In the genomic region with DNA sequence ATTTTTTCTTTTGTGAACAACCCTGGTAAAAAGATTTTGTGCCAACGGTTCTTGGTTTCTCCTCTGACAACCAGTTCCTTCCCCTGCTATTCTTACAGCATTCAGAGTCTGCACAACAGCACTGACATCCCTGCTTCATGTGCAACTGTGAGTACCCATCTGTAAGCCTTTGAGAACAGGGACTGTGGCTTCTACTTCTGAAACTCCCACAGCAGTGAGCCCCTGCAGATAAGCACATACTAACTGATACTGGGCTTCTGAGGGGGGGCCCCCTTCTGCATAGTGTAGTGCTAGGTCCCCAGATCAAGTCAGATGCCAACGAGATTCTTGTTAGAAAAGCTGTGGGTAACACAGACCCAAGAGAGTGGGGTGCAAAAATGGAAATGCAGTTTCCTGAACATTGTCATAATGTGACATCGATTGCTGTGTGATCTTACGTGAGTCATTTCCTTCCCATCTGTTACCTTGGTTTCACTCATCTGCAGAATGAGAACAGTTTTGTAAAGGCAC, we compare ENCODE assay signal across 8 cellular contexts. TPM values are rescaled to one million over a fixed set of nuclear protein-coding genes. Genes with fewer than 3 reads are reported as not detected.
A peak's percentile ranks its signal among the peaks of the same experiment; 100 is the strongest.
DNase-seq lines count a peak whose midpoint lies in the region; ATAC-seq lines count a peak whose summit lies in the region.

No MANE protein-coding gene starts in this region.

- peaks cover 2% of the 10 kb centered on the region for H3K27me3 Mint-ChIP-seq in activated CD4-positive, alpha-beta T cell treated with anti-CD3 and anti-CD28 coated beads for 36 hours

- peak; percentile 82 for ATAC-seq in HG03342 (IDR thresholded peaks at IDR 0.05; ENCODE audit: unreplicated experiment)
- peak; percentile 95 for ATAC-seq in activated CD4-positive, alpha-beta T cell treated with anti-CD3 and anti-CD28 coated beads for 36 hours
- no peak for ATAC-seq in sciatic nerve

- peak overlapping the region; percentile 92 for H3K27ac Mint-ChIP-seq in activated CD4-positive, alpha-beta T cell treated with anti-CD3 and anti-CD28 coated beads for 36 hours

- CTCF ChIA-PET in activated CD4-positive, alpha-beta T cell treated with anti-CD3 and anti-CD28 coated beads for 36 hours (lab: Charles Lee) = interaction anchor here (0.8 to 3.3 kb wide), 7 partner anchors 11 to 142 kb away, joined by 3 to 19 read pairs (median 3); no protein-coding TSS in a partner anchor

- no peaks in the 10 kb centered on the region for H3K36me3 Mint-ChIP-seq in activated CD4-positive, alpha-beta T cell treated with anti-CD3 and anti-CD28 coated beads for 36 hours (ENCODE audit: low read depth)

- POLR2A ChIA-PET in activated CD4-positive, alpha-beta T cell treated with anti-CD3 and anti-CD28 coated beads for 36 hours (lab: Charles Lee) = interaction anchor here (0.6 to 1.7 kb wide), 4 partner anchors 15 to 300 kb away, joined by 3 to 10 read pairs (median 4); a partner anchor contains a TSS

- peak; percentile 32 for DNase-seq in NK-92 treated with Interleukin-12 subunit alpha and Interleukin-12 subunit beta, amount 100 ng/mL, for 24 hours (lab: John Stamatoyannopoulos, UW)
- DNase-seq in NK-92 (lab: John Stamatoyannopoulos, UW; ENCODE audit: unreplicated experiment) (no peak), kidney tubule cell (ENCODE audit: low spot score) (peak; percentile 21), sciatic nerve (ENCODE audit: low spot score) (no peak), COLO668 (lab: John Stamatoyannopoulos, UW; ENCODE audit: unreplicated experiment) (no peak), head of caudate nucleus (no peak)
- peak; percentile 90 for DNase-seq in activated CD4-positive, alpha-beta T cell treated with anti-CD3 and anti-CD28 coated beads for 36 hours

- H3K4me3 Mint-ChIP-seq in activated CD4-positive, alpha-beta T cell treated with anti-CD3 and anti-CD28 coated beads for 36 hours = peak overlapping the region; percentile 59

- intact Hi-C loops in activated CD4-positive, alpha-beta T cell treated with anti-CD3 and anti-CD28 coated beads for 36 hours (cut with DNase I, micrococcal nuclease) = loop anchor here (1.0 to 5.0 kb wide), 13 partner anchors 11 to 274 kb away; a partner anchor contains a TSS
- intact Hi-C loops in sciatic nerve (cut with DNase I) = no loop called here
- intact Hi-C loops in head of caudate nucleus (cut with DNase I) = no loop called here

- no peaks in the 10 kb centered on the region for H3K9me3 Mint-ChIP-seq in activated CD4-positive, alpha-beta T cell treated with anti-CD3 and anti-CD28 coated beads for 36 hours (ENCODE audit: low read depth)

- H3K4me1 Mint-ChIP-seq in activated CD4-positive, alpha-beta T cell treated with anti-CD3 and anti-CD28 coated beads for 36 hours = peaks cover 82% of the 10 kb centered on the region

RNA-seq across cellular contexts. Expression of a gene that starts 11.1 kb away (rescaled TPM):
- 1 to 10 TPM; 3.5 to 5.7 TPM for total RNA-seq in activated CD4-positive, alpha-beta T cell treated with anti-CD3 and anti-CD28 coated beads for 36 hours
- total RNA-seq in sciatic nerve = 6.2 TPM

Comparison
In these comparisons a context has a peak if more than half of its experiments do, and no peak if none do; other contexts are left out.
1. DNase-seq: peak in NK-92 treated with Interleukin-12 subunit alpha and Interleukin-12 subunit beta, amount 100 ng/mL, for 24 hours (single experiment), activated CD4-positive, alpha-beta T cell treated with anti-CD3 and anti-CD28 coated beads for 36 hours (single experiment) and kidney tubule cell (single experiment); none in NK-92 (single experiment), sciatic nerve (single experiment), COLO668 (single experiment) and head of caudate nucleus (0 of 42).
2. intact Hi-C loops: an anchor here in activated CD4-positive, alpha-beta T cell treated with anti-CD3 and anti-CD28 coated beads for 36 hours (1.0 to 5.0 kb wide); none called in sciatic nerve and head of caudate nucleus.